ENCODE assay signal across 1 cellular context in the genomic region with DNA sequence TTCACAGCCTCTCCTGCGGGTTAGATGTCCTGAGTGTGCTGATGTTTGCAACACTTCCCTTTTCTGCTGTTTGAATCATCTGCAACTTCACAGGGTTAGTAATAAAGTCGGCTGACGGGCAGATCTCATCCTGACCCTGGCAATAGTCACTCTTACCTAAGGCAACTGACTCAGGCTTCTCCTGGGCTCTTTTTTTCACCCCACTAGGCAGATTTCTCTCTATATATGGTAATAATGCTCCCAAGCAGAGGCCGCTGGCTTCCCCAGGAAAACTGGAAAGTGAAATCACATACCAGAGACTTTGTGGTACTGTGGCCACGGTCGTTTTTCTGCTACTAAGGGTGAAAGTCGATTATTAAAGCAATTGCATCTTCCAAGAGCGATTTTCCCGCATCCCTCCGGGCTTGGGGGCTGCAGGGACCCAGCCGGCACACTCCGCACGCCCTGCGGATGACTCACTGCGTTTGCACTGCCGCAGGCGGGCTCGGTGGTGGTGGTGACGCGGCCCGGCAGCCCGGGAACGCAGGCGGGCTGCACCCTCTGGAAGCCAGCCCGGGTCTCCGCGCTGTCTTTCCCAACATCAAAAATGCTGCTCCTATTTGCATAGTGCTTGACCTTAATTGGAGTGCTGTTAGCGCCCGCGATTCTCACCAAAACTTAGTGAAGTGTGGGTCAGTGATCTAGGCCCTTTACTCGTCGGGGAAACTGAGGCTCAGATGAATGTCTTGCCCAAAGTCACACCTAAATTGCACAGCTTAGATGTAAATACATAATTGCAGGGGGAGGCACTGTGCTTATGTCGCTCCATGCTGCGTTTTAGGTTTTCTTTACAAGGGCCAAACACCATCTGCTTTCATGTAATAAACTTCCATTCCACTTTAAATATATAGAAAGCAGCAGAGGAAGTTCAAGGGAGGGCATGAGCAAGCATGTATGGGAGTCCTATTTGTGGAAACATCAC.
TF ChIP-seq lines count a peak whose summit lies in the region.

No MANE protein-coding gene starts in this region.

TF ChIP-seq in HepG2, 621 proteins besides CTCF, POLR2A, EP300 and RAD21 (continued from another document and continues in another):
- TF ChIP-seq ZNF724P (CRISPR knock-in tag; IDR thresholded peaks at IDR 0.05; ENCODE audit: borderline replicate concordance) = no peak
- no peak for TF ChIP-seq SOX13 (IDR thresholded peaks at IDR 0.05)
- TF ChIP-seq SOX13 (CRISPR knock-in tag; conservative IDR thresholded peaks at IDR 0.05 in 1 of 2, IDR thresholded peaks at IDR 0.05 in 1 of 2) = peak in 1 of 2 experiments; percentile 22; a peak in 1 of 4 replicates
- peak; percentile 76 for TF ChIP-seq BHLHE40 (IDR thresholded peaks at IDR 0.05; ENCODE audit: low read length)
- peak; percentile 17 for TF ChIP-seq SKI (IDR thresholded peaks at IDR 0.05; ENCODE audit: partially characterized antibody)
- 0 out of 2 replicates have a peak, but pooled peaks have one; percentile 35 for TF ChIP-seq NCOA2 (CRISPR knock-in tag; IDR thresholded peaks at IDR 0.05)
- TF ChIP-seq, protein P1, sequence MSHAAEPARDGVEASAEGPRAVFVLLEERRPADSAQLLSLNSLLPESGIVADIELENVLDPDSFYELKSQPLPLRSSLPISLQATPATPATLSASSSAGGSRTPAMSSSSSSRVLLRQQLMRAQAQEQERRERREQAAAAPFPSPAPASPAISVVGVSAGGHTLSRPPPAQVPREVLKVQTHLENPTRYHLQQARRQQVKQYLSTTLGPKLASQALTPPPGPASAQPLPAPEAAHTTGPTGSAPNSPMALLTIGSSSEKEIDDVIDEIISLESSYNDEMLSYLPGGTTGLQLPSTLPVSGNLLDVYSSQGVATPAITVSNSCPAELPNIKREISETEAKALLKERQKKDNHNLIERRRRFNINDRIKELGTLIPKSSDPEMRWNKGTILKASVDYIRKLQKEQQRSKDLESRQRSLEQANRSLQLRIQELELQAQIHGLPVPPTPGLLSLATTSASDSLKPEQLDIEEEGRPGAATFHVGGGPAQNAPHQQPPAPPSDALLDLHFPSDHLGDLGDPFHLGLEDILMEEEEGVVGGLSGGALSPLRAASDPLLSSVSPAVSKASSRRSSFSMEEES (CRISPR knock-in tag; IDR thresholded peaks at IDR 0.05) = 0 out of 2 replicates have a peak, but pooled peaks have one; percentile 29
- peak; percentile 48; the same call in 1 of the 2 replicates for TF ChIP-seq JUND (CRISPR knock-in tag; IDR thresholded peaks at IDR 0.05)
- no peak for TF ChIP-seq REL (CRISPR knock-in tag; conservative IDR thresholded peaks at IDR 0.05)
- TF ChIP-seq, protein P2, sequence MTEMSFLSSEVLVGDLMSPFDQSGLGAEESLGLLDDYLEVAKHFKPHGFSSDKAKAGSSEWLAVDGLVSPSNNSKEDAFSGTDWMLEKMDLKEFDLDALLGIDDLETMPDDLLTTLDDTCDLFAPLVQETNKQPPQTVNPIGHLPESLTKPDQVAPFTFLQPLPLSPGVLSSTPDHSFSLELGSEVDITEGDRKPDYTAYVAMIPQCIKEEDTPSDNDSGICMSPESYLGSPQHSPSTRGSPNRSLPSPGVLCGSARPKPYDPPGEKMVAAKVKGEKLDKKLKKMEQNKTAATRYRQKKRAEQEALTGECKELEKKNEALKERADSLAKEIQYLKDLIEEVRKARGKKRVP (CRISPR knock-in tag; IDR thresholded peaks at IDR 0.05) = 0 out of 4 replicates have a peak, but pooled peaks of 1 of the 2 experiments have one; percentile 16
- no peak for TF ChIP-seq ZNF841 (CRISPR knock-in tag; IDR thresholded peaks at IDR 0.05; ENCODE audit: borderline replicate concordance)
- peak; percentile 26; the same call in 1 of the 2 replicates for TF ChIP-seq CEBPG (CRISPR knock-in tag; IDR thresholded peaks at IDR 0.05)
- peak; percentile 60; the same call in 1 of the 2 replicates for TF ChIP-seq PHF8 (CRISPR knock-in tag; IDR thresholded peaks at IDR 0.05)
- peak; percentile 53; the same call in 1 of the 2 replicates for TF ChIP-seq ZNF788 (CRISPR knock-in tag; IDR thresholded peaks at IDR 0.05; ENCODE audit: borderline replicate concordance)
- peak; percentile 19; the same call in 1 of the 2 replicates for TF ChIP-seq ZBTB38 (CRISPR knock-in tag; IDR thresholded peaks at IDR 0.05)
- TF ChIP-seq ZKSCAN5 (CRISPR knock-in tag; IDR thresholded peaks at IDR 0.05) = no peak
- peak; percentile 43; the same call in 1 of the 2 replicates for TF ChIP-seq ZNF12 (CRISPR knock-in tag; IDR thresholded peaks at IDR 0.05)
- TF ChIP-seq, protein P3, sequence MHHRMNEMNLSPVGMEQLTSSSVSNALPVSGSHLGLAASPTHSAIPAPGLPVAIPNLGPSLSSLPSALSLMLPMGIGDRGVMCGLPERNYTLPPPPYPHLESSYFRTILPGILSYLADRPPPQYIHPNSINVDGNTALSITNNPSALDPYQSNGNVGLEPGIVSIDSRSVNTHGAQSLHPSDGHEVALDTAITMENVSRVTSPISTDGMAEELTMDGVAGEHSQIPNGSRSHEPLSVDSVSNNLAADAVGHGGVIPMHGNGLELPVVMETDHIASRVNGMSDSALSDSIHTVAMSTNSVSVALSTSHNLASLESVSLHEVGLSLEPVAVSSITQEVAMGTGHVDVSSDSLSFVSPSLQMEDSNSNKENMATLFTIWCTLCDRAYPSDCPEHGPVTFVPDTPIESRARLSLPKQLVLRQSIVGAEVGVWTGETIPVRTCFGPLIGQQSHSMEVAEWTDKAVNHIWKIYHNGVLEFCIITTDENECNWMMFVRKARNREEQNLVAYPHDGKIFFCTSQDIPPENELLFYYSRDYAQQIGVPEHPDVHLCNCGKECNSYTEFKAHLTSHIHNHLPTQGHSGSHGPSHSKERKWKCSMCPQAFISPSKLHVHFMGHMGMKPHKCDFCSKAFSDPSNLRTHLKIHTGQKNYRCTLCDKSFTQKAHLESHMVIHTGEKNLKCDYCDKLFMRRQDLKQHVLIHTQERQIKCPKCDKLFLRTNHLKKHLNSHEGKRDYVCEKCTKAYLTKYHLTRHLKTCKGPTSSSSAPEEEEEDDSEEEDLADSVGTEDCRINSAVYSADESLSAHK (CRISPR knock-in tag; IDR thresholded peaks at IDR 0.05; ENCODE audit: borderline replicate concordance) = no peak
- no peak; the same call in 1 of the 2 replicates for TF ChIP-seq ZNF317 (CRISPR knock-in tag; IDR thresholded peaks at IDR 0.05)
- TF ChIP-seq ZNF34 (CRISPR knock-in tag; IDR thresholded peaks at IDR 0.05; ENCODE audit: borderline replicate concordance) = no peak
- no peak for TF ChIP-seq ZNF577 (CRISPR knock-in tag; IDR thresholded peaks at IDR 0.05; ENCODE audit: borderline replicate concordance, low read depth)
- TF ChIP-seq HMG20B (CRISPR knock-in tag; conservative IDR thresholded peaks at IDR 0.05) = no peak
- no peak for TF ChIP-seq FOXO1 (CRISPR knock-in tag; IDR thresholded peaks at IDR 0.05)
- no peak for TF ChIP-seq ZNF570 (CRISPR knock-in tag; IDR thresholded peaks at IDR 0.05; ENCODE audit: borderline replicate concordance)
- TF ChIP-seq NFIC (IDR thresholded peaks at IDR 0.05; ENCODE audit: low read length) = no peak
- TF ChIP-seq MAZ (IDR thresholded peaks at IDR 0.05; ENCODE audit: borderline replicate concordance, low read depth, low read length) = no peak
- peak; percentile 46; the same call in 1 of the 2 replicates for TF ChIP-seq MAZ (CRISPR knock-in tag; IDR thresholded peaks at IDR 0.05; ENCODE audit: low read depth)
- TF ChIP-seq, protein P4, sequence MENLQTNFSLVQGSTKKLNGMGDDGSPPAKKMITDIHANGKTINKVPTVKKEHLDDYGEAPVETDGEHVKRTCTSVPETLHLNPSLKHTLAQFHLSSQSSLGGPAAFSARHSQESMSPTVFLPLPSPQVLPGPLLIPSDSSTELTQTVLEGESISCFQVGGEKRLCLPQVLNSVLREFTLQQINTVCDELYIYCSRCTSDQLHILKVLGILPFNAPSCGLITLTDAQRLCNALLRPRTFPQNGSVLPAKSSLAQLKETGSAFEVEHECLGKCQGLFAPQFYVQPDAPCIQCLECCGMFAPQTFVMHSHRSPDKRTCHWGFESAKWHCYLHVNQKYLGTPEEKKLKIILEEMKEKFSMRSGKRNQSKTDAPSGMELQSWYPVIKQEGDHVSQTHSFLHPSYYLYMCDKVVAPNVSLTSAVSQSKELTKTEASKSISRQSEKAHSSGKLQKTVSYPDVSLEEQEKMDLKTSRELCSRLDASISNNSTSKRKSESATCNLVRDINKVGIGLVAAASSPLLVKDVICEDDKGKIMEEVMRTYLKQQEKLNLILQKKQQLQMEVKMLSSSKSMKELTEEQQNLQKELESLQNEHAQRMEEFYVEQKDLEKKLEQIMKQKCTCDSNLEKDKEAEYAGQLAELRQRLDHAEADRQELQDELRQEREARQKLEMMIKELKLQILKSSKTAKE (CRISPR knock-in tag; IDR thresholded peaks at IDR 0.05; ENCODE audit: borderline replicate concordance) = 0 out of 2 replicates have a peak, but pooled peaks have one; percentile 21
- TF ChIP-seq ZNF768 (CRISPR knock-in tag; IDR thresholded peaks at IDR 0.05) = peak; percentile 54; the same call in 1 of the 2 replicates
- TF ChIP-seq LCORL (IDR thresholded peaks at IDR 0.05) = no peak
- peak; percentile 53; the same call in 1 of the 2 replicates for TF ChIP-seq LCORL (CRISPR knock-in tag; IDR thresholded peaks at IDR 0.05)
- peak; percentile 53 for TF ChIP-seq ZFY (CRISPR knock-in tag; IDR thresholded peaks at IDR 0.05)
- TF ChIP-seq, protein P5, sequence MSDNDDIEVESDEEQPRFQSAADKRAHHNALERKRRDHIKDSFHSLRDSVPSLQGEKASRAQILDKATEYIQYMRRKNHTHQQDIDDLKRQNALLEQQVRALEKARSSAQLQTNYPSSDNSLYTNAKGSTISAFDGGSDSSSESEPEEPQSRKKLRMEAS (IDR thresholded peaks at IDR 0.05) = peak; percentile 60; the same call in 1 of the 2 replicates
- TF ChIP-seq MEF2D (CRISPR knock-in tag; IDR thresholded peaks at IDR 0.05) = peak; percentile 28; the same call in 1 of the 2 replicates
- TF ChIP-seq TAF1 (CRISPR knock-in tag; IDR thresholded peaks at IDR 0.05) = peak; percentile 51
- peak; percentile 31; the same call in 1 of the 2 replicates for TF ChIP-seq ZNF331 (CRISPR knock-in tag; IDR thresholded peaks at IDR 0.05)
- TF ChIP-seq, protein P6, sequence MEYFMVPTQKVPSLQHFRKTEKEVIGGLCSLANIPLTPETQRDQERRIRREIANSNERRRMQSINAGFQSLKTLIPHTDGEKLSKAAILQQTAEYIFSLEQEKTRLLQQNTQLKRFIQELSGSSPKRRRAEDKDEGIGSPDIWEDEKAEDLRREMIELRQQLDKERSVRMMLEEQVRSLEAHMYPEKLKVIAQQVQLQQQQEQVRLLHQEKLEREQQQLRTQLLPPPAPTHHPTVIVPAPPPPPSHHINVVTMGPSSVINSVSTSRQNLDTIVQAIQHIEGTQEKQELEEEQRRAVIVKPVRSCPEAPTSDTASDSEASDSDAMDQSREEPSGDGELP (IDR thresholded peaks at IDR 0.05; ENCODE audit: borderline replicate concordance, low read depth) = peak; percentile 20; the same call in 1 of the 2 replicates
- peak; percentile 80 for TF ChIP-seq ZNF460 (CRISPR knock-in tag; IDR thresholded peaks at IDR 0.05; ENCODE audit: borderline replicate concordance)
- TF ChIP-seq ZFP82 (CRISPR knock-in tag; IDR thresholded peaks at IDR 0.05; ENCODE audit: borderline replicate concordance) = no peak
- no peak for TF ChIP-seq HCFC1 (IDR thresholded peaks at IDR 0.05; ENCODE audit: low read depth, low read length)
- TF ChIP-seq ZNF772 (CRISPR knock-in tag; IDR thresholded peaks at IDR 0.05) = no peak
- TF ChIP-seq, protein P7, sequence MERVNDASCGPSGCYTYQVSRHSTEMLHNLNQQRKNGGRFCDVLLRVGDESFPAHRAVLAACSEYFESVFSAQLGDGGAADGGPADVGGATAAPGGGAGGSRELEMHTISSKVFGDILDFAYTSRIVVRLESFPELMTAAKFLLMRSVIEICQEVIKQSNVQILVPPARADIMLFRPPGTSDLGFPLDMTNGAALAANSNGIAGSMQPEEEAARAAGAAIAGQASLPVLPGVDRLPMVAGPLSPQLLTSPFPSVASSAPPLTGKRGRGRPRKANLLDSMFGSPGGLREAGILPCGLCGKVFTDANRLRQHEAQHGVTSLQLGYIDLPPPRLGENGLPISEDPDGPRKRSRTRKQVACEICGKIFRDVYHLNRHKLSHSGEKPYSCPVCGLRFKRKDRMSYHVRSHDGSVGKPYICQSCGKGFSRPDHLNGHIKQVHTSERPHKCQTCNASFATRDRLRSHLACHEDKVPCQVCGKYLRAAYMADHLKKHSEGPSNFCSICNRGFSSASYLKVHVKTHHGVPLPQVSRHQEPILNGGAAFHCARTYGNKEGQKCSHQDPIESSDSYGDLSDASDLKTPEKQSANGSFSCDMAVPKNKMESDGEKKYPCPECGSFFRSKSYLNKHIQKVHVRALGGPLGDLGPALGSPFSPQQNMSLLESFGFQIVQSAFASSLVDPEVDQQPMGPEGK (CRISPR knock-in tag; IDR thresholded peaks at IDR 0.05) = peak; percentile 63; the same call in 1 of the 2 replicates
- TF ChIP-seq ELF3 (CRISPR knock-in tag; IDR thresholded peaks at IDR 0.05) = no peak
- TF ChIP-seq, protein P8, sequence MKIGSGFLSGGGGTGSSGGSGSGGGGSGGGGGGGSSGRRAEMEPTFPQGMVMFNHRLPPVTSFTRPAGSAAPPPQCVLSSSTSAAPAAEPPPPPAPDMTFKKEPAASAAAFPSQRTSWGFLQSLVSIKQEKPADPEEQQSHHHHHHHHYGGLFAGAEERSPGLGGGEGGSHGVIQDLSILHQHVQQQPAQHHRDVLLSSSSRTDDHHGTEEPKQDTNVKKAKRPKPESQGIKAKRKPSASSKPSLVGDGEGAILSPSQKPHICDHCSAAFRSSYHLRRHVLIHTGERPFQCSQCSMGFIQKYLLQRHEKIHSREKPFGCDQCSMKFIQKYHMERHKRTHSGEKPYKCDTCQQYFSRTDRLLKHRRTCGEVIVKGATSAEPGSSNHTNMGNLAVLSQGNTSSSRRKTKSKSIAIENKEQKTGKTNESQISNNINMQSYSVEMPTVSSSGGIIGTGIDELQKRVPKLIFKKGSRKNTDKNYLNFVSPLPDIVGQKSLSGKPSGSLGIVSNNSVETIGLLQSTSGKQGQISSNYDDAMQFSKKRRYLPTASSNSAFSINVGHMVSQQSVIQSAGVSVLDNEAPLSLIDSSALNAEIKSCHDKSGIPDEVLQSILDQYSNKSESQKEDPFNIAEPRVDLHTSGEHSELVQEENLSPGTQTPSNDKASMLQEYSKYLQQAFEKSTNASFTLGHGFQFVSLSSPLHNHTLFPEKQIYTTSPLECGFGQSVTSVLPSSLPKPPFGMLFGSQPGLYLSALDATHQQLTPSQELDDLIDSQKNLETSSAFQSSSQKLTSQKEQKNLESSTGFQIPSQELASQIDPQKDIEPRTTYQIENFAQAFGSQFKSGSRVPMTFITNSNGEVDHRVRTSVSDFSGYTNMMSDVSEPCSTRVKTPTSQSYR (CRISPR knock-in tag; IDR thresholded peaks at IDR 0.05; ENCODE audit: borderline replicate concordance) = no peak
- peak; percentile 97 for TF ChIP-seq FOSL2 (CRISPR knock-in tag; IDR thresholded peaks at IDR 0.05)
- peak; percentile 38; the same call in 1 of the 2 replicates for TF ChIP-seq TBX2 (CRISPR knock-in tag; IDR thresholded peaks at IDR 0.05; ENCODE audit: borderline replicate concordance)
- no peak for TF ChIP-seq ZZZ3 (CRISPR knock-in tag; IDR thresholded peaks at IDR 0.05; ENCODE audit: borderline replicate concordance)
- peak; percentile 77 for TF ChIP-seq SRF (IDR thresholded peaks at IDR 0.05; ENCODE audit: low read depth, low read length)
- TF ChIP-seq HOXA3 (CRISPR knock-in tag; IDR thresholded peaks at IDR 0.05) = peak; percentile 61; the same call in 1 of the 2 replicates
